ENCODE assay signal across 17 cellular contexts in genomic region chr6:54288476-54288875, GRCh38. TPM values are rescaled to one million over a fixed set of nuclear protein-coding genes. Genes with fewer than 3 reads are reported as not detected.
DNase-seq lines count a peak whose midpoint lies in the region; ATAC-seq and TF ChIP-seq lines count a peak whose summit lies in the region.
"Had no signal": no experiment of that assay in that cellular context is flagged by ENCODE, and none has a peak within 500 bp of the region (broad histone marks: within the 10 kb centered on the region; RNA-seq: fewer than 3 reads in every experiment).

No MANE protein-coding gene starts in this region.

- H3K27me3 ChIP-seq in IMR-90 (ENCODE audit: control insufficient read depth, insufficient read depth, low read length) = no peaks in the 10 kb centered on the region
- H3K27me3 ChIP-seq: BE2C, MG63 had no signal

- no TSS peak for BruUV-seq in IMR-90 (replicated peaks; lab: Mats Ljungman, UMichigan)

- TF ChIP-seq POLR2A in IMR-90 (IDR thresholded peaks at IDR 0.05; ENCODE audit: low read depth, low read length) = no peak

- H2BK20ac ChIP-seq in IMR-90 (ENCODE audit: low read depth, low read length) = peak overlapping the region; percentile 10; the same call in 1 of the 2 replicates

- no peak overlapping the region for H2BK5ac ChIP-seq in IMR-90 (ENCODE audit: low read depth, low read length, poor library complexity, severe bottlenecking)

- no peak overlapping the region for H3K14ac ChIP-seq in IMR-90 (replicated peaks; ENCODE audit: low read depth, low read length)

- 0 out of 2 replicates have a peak overlapping the region, but pooled peaks have one; percentile 34 for H2BK120ac ChIP-seq in IMR-90 (ENCODE audit: low read depth, low read length)

- H3K4ac ChIP-seq in IMR-90 (ENCODE audit: low read depth, low read length) = no peak overlapping the region

- H2BK15ac ChIP-seq in IMR-90 (ENCODE audit: low read depth, low read length) = no peak overlapping the region

- H3K4me3 ChIP-seq in IMR-90 (ENCODE audit: insufficient read depth, low read depth, low read length) (no peak overlapping the region), fibroblast of pulmonary artery (replicated peaks; ENCODE audit: low read depth, low read length) (no peak overlapping the region)
- H3K4me3 ChIP-seq: MG63, SK-N-MC had no signal

- H3K27ac Mint-ChIP-seq in HFFc6 = no peak overlapping the region
- H3K27ac Mint-ChIP-seq: IgD-negative memory B cell had no signal

- H3K4me1 ChIP-seq in IMR-90 (ENCODE audit: control insufficient read depth, insufficient read depth, low read length) = peaks cover 2% of the 10 kb centered on the region
- H3K4me1 ChIP-seq: BE2C had no signal

- H3K4me3 Mint-ChIP-seq in HFFc6 = no peak overlapping the region

- peaks cover 95% of the 10 kb centered on the region for H3K4me1 Mint-ChIP-seq in HFFc6 (ENCODE audit: low read depth)

- no peaks in the 10 kb centered on the region; the same call in 1 of the 2 replicates for H3K9me3 Mint-ChIP-seq in HFFc6
- H3K9me3 Mint-ChIP-seq: IgD-negative memory B cell had no signal

- intact Hi-C loops in IMR-90 (cut with micrococcal nuclease) (no loop called here), cardiac septum (cut with DNase I) (no loop called here), Right ventricle myocardium inferior (cut with DNase I) (no loop called here)

- H2AFZ ChIP-seq in IMR-90 (replicated peaks; ENCODE audit: low read length, poor library complexity) = no peak overlapping the region

- no peak overlapping the region for H3K4me2 ChIP-seq in IMR-90 (ENCODE audit: low read depth, low read length)

- TF ChIP-seq CTCF in IMR-90 (conservative IDR thresholded peaks at IDR 0.05; ENCODE audit: low read depth, low read length) (no peak), fibroblast of pulmonary artery (IDR thresholded peaks at IDR 0.05; ENCODE audit: low read length, missing control alignments) (no peak), HFFc6 (IDR thresholded peaks at IDR 0.05) (no peak)

- DNase-seq in IMR-90 = no peak
- DNase-seq in fibroblast of pulmonary artery (ENCODE audit: low read depth) = peak; percentile 30
- peak; percentile 39 for DNase-seq in smooth muscle cell of the brain vasculature (ENCODE audit: low read depth, low spot score)
- no peak for DNase-seq in cardiac septum (ENCODE audit: low spot score)
- DNase-seq in Right ventricle myocardium inferior (ENCODE audit: missing footprints) = no peak
- no peak for DNase-seq in HFFc6
- DNase-seq: BE2C, MG63, NCI-H1417, NCI-H187, NCI-H526 treated with DMSO at 0.1 percent for 48 hours, OCI-M1, SHP77 treated with DMSO at 0.1 percent for 48 hours had no signal

- no peaks in the 10 kb centered on the region; the same call in 1 of the 2 replicates for H3K27me3 Mint-ChIP-seq in HFFc6 (ENCODE audit: insufficient read depth)
- H3K27me3 Mint-ChIP-seq: IgD-negative memory B cell had no signal

- POLR2A ChIA-PET in IMR-90 (lab: Charles Lee; ENCODE audit: unreplicated experiment) = no interaction called here

- H4K20me1 ChIP-seq in IMR-90 (ENCODE audit: insufficient read depth, low read length) = no peaks in the 10 kb centered on the region

- TF ChIP-seq RAD21 in IMR-90 (IDR thresholded peaks at IDR 0.05; ENCODE audit: low read length) = no peak

- no peak overlapping the region for H3K27ac ChIP-seq in IMR-90 (ENCODE audit: insufficient read depth, low read length)
- H3K27ac ChIP-seq: SK-N-MC had no signal

- no peaks in the 10 kb centered on the region for H3K79me1 ChIP-seq in IMR-90 (ENCODE audit: low read depth in 1 of 2, low read length in 2 of 2)

- in situ Hi-C loops in IMR-90 (cut with MboI; ENCODE audit: low sequenced_read_pairs) = no loop called here

- no peak overlapping the region for H2AK5ac ChIP-seq in IMR-90 (ENCODE audit: low read depth, low read length)

- H4K8ac ChIP-seq in IMR-90 (ENCODE audit: low read depth in 2 of 2, low read length in 2 of 2) = no peak overlapping the region

- H3K9me3 ChIP-seq in IMR-90 (ENCODE audit: control insufficient read depth, insufficient read depth, low read length) = no peaks in the 10 kb centered on the region
- H3K9me3 ChIP-seq: BE2C, MG63 had no signal

- no peaks in the 10 kb centered on the region for H3K36me3 ChIP-seq in IMR-90 (ENCODE audit: control insufficient read depth, insufficient read depth, low read length)
- H3K36me3 ChIP-seq: BE2C, MG63 had no signal

- dilution Hi-C loops in IMR-90 (cut with HindIII; ENCODE audit: low sequenced_read_pairs, unreplicated experiment) = no loop called here

- no peak overlapping the region for H4K91ac ChIP-seq in IMR-90 (ENCODE audit: insufficient read depth, low read depth, low read length)

- H4K5ac ChIP-seq in IMR-90 (ENCODE audit: low read depth, low read length) = no peak overlapping the region

- H3K56ac ChIP-seq in IMR-90 (ENCODE audit: extremely low read depth, insufficient read depth, low read length) = no peak overlapping the region

- H3K18ac ChIP-seq in IMR-90 (ENCODE audit: low read depth, low read length) = no peak overlapping the region

- no peak overlapping the region for H2AK9ac ChIP-seq in IMR-90 (replicated peaks; ENCODE audit: low read depth, low read length, poor library complexity)

- no peak overlapping the region for H3K9ac ChIP-seq in IMR-90 (ENCODE audit: low read depth, low read length)

- H3K36me3 Mint-ChIP-seq in HFFc6 (ENCODE audit: low read depth) = peaks cover 17% of the 10 kb centered on the region
- H3K36me3 Mint-ChIP-seq: IgD-negative memory B cell had no signal

- no CpG with 5 or more reads among the region's 2 CpGs for WGBS in IMR-90 (ENCODE audit: extremely low coverage in 2 of 2, insufficient read length in 1 of 2), 2 experiments

- no peak for ATAC-seq in IMR-90 (ENCODE audit: low read depth)
- peak; percentile 13; the same call in 1 of the 3 replicates for ATAC-seq in SK-N-SH treated with all-trans-retinoic acid at 6 μM for 48 hours
- no peak for ATAC-seq in Right ventricle myocardium inferior

- H3K23ac ChIP-seq in IMR-90 (ENCODE audit: low read depth, low read length) = no peak overlapping the region

- H3K9me1 ChIP-seq in IMR-90 (ENCODE audit: insufficient read depth, low read length) = peaks cover 4% of the 10 kb centered on the region; the same call in 1 of the 2 replicates

- CTCF ChIA-PET in IMR-90 (lab: Yijun Ruan, JAX) = no interaction called here

TF ChIP-seq in IMR-90, 13 proteins besides CTCF, POLR2A, EP300 and RAD21:
- TF ChIP-seq BHLHE40 (IDR thresholded peaks at IDR 0.05; ENCODE audit: low read depth, low read length) = no peak
- no peak for TF ChIP-seq RCOR1 (IDR thresholded peaks at IDR 0.05; ENCODE audit: insufficient replicate concordance, low read length)
- TF ChIP-seq, protein P1, sequence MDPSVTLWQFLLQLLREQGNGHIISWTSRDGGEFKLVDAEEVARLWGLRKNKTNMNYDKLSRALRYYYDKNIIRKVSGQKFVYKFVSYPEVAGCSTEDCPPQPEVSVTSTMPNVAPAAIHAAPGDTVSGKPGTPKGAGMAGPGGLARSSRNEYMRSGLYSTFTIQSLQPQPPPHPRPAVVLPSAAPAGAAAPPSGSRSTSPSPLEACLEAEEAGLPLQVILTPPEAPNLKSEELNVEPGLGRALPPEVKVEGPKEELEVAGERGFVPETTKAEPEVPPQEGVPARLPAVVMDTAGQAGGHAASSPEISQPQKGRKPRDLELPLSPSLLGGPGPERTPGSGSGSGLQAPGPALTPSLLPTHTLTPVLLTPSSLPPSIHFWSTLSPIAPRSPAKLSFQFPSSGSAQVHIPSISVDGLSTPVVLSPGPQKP (IDR thresholded peaks at IDR 0.05; ENCODE audit: borderline replicate concordance, low read depth, low read length) = no peak
- TF ChIP-seq MAZ (IDR thresholded peaks at IDR 0.05; ENCODE audit: borderline replicate concordance, low read depth, low read length) = no peak
- no peak for TF ChIP-seq MXI1 (IDR thresholded peaks at IDR 0.05; ENCODE audit: borderline replicate concordance, low read depth, low read length)
- TF ChIP-seq CHD1 (IDR thresholded peaks at IDR 0.05; ENCODE audit: low read depth, low read length) = no peak
- no peak for TF ChIP-seq MAFK (IDR thresholded peaks at IDR 0.05; ENCODE audit: low read depth, low read length)
- no peak for TF ChIP-seq SMC3 (IDR thresholded peaks at IDR 0.05; ENCODE audit: low read depth, low read length)

TF ChIP-seq in SK-N-SH treated with all-trans-retinoic acid at 6 μM for 48 hours, 23 proteins besides CTCF, POLR2A, EP300 and RAD21:
- TF ChIP-seq TCF4 (CRISPR knock-in tag; IDR thresholded peaks at IDR 0.05; ENCODE audit: borderline replicate concordance) (no peak), BACH2 (CRISPR knock-in tag; IDR thresholded peaks at IDR 0.05; ENCODE audit: borderline replicate concordance) (no peak), OSR1 (CRISPR knock-in tag; IDR thresholded peaks at IDR 0.05) (no peak), ZNF8 (CRISPR knock-in tag; IDR thresholded peaks at IDR 0.05) (no peak), ARNTL (CRISPR knock-in tag; IDR thresholded peaks at IDR 0.05; ENCODE audit: borderline replicate concordance, low read depth) (no peak), GLIS3 (CRISPR knock-in tag; IDR thresholded peaks at IDR 0.05) (no peak), ZFP30 (CRISPR knock-in tag; IDR thresholded peaks at IDR 0.05) (no peak), PATZ1 (CRISPR knock-in tag; IDR thresholded peaks at IDR 0.05; ENCODE audit: borderline replicate concordance) (no peak), ZNF565 (CRISPR knock-in tag; conservative IDR thresholded peaks at IDR 0.05; ENCODE audit: low read depth) (no peak), CSDC2 (CRISPR knock-in tag; IDR thresholded peaks at IDR 0.05) (no peak), ZC3H10 (CRISPR knock-in tag; IDR thresholded peaks at IDR 0.05) (no peak)

RNA-seq across cellular contexts. Expression of gene TINAG, which starts 19.8 kb away (rescaled TPM):
- total RNA-seq in IMR-90 (2012; rRNA removed) (not detected in 2 replicates), cardiac septum (0.70 TPM), Right ventricle myocardium inferior (not detected)
- polyA plus RNA-seq in IMR-90 (2012; rRNA removed) = not detected in 2 replicates
- polyA plus RNA-seq in IMR-90 (2012; cell fraction: cytosol; rRNA removed) = not detected in 2 replicates
- polyA plus RNA-seq in IMR-90 (2012; cell fraction: nucleus; rRNA removed; ENCODE audit: low replicate concordance) = not detected in 2 replicates
- total RNA-seq in HFFc6 (2021; fragmentation: NEBNext Ultra II Directional; extraction: Animal tissue kit (Norgen Biotek cat#: 25700)) = not detected
- total RNA-seq: A673 had no signal
- polyA plus RNA-seq: IgD-negative memory B cell had no signal

Comparison
In these comparisons a context has a peak if more than half of its experiments do, and no peak if none do; other contexts are left out.
1. DNase-seq: peak in fibroblast of pulmonary artery (single experiment) and smooth muscle cell of the brain vasculature (single experiment); none in IMR-90 (single experiment), cardiac septum (single experiment), Right ventricle myocardium inferior (single experiment) and HFFc6 (single experiment).